ENCODE assay signal across 1 cellular context in the genomic region with DNA sequence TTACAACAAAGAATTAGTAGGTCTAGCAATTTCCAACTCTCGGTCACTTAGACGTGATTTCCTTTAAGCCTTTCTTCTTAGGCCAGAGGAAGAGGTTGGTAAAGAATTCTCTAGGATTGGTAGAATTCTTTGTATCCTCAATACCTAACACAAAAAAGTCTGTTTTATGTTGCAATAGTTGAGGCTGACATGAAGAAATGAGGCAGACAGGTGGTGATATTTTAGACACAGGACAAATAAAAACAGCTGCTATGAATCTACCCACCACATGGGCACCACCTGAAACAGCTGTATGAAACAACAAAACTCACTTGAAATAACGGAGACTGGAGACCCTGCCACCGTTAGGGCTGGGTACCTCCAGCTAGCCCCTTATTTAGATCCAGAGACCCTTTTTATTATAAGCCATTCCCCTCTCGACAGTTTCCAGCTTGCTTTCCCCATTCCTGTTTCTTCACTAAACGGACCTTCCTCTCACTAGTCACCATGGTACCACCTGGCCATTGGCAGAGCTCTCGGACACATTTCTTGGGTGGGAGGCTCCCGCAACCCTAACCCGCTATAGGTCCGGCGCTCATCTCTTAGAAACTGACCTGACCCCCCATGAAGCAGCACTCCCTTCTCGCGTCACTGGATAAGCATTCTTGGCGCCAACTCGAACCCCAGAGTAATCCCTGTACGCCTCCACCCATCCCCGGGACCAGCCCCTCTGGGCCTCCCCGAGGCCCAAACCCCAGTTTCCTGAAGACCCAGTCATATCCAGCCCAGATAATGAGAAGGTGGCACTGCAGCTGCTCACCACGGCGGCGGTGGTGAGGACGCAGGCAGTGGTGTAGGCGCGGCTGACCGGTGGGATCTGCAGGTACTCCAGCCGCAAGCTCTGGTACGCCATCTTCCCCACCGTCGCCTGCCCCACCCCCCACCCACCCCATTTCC.
TF ChIP-seq lines count a peak whose summit lies in the region.

Gene DERL2 (minus strand): TSS at position 909 of the 936 bp plus-strand sequence. CDS start 17 bp downstream, at position 892.

TF ChIP-seq in K562, 482 proteins besides CTCF, POLR2A, EP300 and RAD21 (continued from another document and continues in another):
- TF ChIP-seq, protein P1, sequence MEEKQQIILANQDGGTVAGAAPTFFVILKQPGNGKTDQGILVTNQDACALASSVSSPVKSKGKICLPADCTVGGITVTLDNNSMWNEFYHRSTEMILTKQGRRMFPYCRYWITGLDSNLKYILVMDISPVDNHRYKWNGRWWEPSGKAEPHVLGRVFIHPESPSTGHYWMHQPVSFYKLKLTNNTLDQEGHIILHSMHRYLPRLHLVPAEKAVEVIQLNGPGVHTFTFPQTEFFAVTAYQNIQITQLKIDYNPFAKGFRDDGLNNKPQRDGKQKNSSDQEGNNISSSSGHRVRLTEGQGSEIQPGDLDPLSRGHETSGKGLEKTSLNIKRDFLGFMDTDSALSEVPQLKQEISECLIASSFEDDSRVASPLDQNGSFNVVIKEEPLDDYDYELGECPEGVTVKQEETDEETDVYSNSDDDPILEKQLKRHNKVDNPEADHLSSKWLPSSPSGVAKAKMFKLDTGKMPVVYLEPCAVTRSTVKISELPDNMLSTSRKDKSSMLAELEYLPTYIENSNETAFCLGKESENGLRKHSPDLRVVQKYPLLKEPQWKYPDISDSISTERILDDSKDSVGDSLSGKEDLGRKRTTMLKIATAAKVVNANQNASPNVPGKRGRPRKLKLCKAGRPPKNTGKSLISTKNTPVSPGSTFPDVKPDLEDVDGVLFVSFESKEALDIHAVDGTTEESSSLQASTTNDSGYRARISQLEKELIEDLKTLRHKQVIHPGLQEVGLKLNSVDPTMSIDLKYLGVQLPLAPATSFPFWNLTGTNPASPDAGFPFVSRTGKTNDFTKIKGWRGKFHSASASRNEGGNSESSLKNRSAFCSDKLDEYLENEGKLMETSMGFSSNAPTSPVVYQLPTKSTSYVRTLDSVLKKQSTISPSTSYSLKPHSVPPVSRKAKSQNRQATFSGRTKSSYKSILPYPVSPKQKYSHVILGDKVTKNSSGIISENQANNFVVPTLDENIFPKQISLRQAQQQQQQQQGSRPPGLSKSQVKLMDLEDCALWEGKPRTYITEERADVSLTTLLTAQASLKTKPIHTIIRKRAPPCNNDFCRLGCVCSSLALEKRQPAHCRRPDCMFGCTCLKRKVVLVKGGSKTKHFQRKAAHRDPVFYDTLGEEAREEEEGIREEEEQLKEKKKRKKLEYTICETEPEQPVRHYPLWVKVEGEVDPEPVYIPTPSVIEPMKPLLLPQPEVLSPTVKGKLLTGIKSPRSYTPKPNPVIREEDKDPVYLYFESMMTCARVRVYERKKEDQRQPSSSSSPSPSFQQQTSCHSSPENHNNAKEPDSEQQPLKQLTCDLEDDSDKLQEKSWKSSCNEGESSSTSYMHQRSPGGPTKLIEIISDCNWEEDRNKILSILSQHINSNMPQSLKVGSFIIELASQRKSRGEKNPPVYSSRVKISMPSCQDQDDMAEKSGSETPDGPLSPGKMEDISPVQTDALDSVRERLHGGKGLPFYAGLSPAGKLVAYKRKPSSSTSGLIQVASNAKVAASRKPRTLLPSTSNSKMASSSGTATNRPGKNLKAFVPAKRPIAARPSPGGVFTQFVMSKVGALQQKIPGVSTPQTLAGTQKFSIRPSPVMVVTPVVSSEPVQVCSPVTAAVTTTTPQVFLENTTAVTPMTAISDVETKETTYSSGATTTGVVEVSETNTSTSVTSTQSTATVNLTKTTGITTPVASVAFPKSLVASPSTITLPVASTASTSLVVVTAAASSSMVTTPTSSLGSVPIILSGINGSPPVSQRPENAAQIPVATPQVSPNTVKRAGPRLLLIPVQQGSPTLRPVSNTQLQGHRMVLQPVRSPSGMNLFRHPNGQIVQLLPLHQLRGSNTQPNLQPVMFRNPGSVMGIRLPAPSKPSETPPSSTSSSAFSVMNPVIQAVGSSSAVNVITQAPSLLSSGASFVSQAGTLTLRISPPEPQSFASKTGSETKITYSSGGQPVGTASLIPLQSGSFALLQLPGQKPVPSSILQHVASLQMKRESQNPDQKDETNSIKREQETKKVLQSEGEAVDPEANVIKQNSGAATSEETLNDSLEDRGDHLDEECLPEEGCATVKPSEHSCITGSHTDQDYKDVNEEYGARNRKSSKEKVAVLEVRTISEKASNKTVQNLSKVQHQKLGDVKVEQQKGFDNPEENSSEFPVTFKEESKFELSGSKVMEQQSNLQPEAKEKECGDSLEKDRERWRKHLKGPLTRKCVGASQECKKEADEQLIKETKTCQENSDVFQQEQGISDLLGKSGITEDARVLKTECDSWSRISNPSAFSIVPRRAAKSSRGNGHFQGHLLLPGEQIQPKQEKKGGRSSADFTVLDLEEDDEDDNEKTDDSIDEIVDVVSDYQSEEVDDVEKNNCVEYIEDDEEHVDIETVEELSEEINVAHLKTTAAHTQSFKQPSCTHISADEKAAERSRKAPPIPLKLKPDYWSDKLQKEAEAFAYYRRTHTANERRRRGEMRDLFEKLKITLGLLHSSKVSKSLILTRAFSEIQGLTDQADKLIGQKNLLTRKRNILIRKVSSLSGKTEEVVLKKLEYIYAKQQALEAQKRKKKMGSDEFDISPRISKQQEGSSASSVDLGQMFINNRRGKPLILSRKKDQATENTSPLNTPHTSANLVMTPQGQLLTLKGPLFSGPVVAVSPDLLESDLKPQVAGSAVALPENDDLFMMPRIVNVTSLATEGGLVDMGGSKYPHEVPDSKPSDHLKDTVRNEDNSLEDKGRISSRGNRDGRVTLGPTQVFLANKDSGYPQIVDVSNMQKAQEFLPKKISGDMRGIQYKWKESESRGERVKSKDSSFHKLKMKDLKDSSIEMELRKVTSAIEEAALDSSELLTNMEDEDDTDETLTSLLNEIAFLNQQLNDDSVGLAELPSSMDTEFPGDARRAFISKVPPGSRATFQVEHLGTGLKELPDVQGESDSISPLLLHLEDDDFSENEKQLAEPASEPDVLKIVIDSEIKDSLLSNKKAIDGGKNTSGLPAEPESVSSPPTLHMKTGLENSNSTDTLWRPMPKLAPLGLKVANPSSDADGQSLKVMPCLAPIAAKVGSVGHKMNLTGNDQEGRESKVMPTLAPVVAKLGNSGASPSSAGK (IDR thresholded peaks at IDR 0.05) = no peak
- TF ChIP-seq TAL1 (IDR thresholded peaks at IDR 0.05) = no peak
- TF ChIP-seq GATAD2A (IDR thresholded peaks at IDR 0.05) = no peak
- TF ChIP-seq CTCFL (IDR thresholded peaks at IDR 0.05; ENCODE audit: borderline replicate concordance, insufficient read depth, low read depth, low read length, poor library complexity, severe bottlenecking) = no peak
- TF ChIP-seq TEAD4 (IDR thresholded peaks at IDR 0.05; ENCODE audit: low read length) = no peak
- no peak for TF ChIP-seq TEAD4 (CRISPR knock-in tag; IDR thresholded peaks at IDR 0.05; ENCODE audit: borderline replicate concordance)
- TF ChIP-seq, protein P2, sequence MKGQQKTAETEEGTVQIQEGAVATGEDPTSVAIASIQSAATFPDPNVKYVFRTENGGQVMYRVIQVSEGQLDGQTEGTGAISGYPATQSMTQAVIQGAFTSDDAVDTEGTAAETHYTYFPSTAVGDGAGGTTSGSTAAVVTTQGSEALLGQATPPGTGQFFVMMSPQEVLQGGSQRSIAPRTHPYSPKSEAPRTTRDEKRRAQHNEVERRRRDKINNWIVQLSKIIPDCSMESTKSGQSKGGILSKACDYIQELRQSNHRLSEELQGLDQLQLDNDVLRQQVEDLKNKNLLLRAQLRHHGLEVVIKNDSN (CRISPR knock-in tag; IDR thresholded peaks at IDR 0.05) = no peak
- TF ChIP-seq ZBTB43 (CRISPR knock-in tag; IDR thresholded peaks at IDR 0.05) = no peak
- TF ChIP-seq, protein P3, sequence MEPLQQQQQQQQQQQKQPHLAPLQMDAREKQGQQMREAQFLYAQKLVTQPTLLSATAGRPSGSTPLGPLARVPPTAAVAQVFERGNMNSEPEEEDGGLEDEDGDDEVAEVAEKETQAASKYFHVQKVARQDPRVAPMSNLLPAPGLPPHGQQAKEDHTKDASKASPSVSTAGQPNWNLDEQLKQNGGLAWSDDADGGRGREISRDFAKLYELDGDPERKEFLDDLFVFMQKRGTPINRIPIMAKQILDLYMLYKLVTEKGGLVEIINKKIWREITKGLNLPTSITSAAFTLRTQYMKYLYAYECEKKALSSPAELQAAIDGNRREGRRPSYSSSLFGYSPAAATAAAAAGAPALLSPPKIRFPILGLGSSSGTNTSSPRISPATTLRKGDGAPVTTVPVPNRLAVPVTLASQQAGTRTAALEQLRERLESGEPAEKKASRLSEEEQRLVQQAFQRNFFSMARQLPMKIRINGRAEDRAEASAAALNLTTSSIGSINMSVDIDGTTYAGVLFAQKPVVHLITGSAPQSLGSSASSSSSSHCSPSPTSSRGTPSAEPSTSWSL (CRISPR knock-in tag; IDR thresholded peaks at IDR 0.05; ENCODE audit: borderline replicate concordance) = no peak
- TF ChIP-seq, protein P4, sequence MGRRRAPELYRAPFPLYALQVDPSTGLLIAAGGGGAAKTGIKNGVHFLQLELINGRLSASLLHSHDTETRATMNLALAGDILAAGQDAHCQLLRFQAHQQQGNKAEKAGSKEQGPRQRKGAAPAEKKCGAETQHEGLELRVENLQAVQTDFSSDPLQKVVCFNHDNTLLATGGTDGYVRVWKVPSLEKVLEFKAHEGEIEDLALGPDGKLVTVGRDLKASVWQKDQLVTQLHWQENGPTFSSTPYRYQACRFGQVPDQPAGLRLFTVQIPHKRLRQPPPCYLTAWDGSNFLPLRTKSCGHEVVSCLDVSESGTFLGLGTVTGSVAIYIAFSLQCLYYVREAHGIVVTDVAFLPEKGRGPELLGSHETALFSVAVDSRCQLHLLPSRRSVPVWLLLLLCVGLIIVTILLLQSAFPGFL (CRISPR knock-in tag; IDR thresholded peaks at IDR 0.05) = no peak
- TF ChIP-seq ZNF212 (CRISPR knock-in tag; IDR thresholded peaks at IDR 0.05) = no peak
- TF ChIP-seq OTX1 (CRISPR knock-in tag; IDR thresholded peaks at IDR 0.05) = no peak
- TF ChIP-seq HDAC3 (IDR thresholded peaks at IDR 0.05; ENCODE audit: borderline replicate concordance, partially characterized antibody) = no peak
- no peak for TF ChIP-seq PHF21A (IDR thresholded peaks at IDR 0.05; ENCODE audit: borderline replicate concordance, low read depth)
- no peak for TF ChIP-seq SRSF9 (IDR thresholded peaks at IDR 0.05; ENCODE audit: borderline replicate concordance, low read depth, low read length)
- TF ChIP-seq FOXP1 (CRISPR knock-in tag; IDR thresholded peaks at IDR 0.05) = no peak
- TF ChIP-seq FUS (optimal IDR thresholded peaks at IDR 0.05; ENCODE audit: low read depth, low read length) = no peak
- no peak for TF ChIP-seq ZNF79 (CRISPR knock-in tag; IDR thresholded peaks at IDR 0.05; ENCODE audit: low read depth)
- TF ChIP-seq PML (IDR thresholded peaks at IDR 0.05; ENCODE audit: low read length) = no peak
- no peak; the same call in 1 of the 2 replicates for TF ChIP-seq ETS1 (conservative IDR thresholded peaks at IDR 0.05; ENCODE audit: control insufficient read depth, low read depth, low read length)
- peak; percentile 37 for TF ChIP-seq RBBP5 (IDR thresholded peaks at IDR 0.05; ENCODE audit: borderline replicate concordance, insufficient read depth, low read length, poor library complexity, severe bottlenecking)
- no peak for TF ChIP-seq HIVEP1 (CRISPR knock-in tag; IDR thresholded peaks at IDR 0.05)
- no peak for TF ChIP-seq FOXJ3 (CRISPR knock-in tag; IDR thresholded peaks at IDR 0.05)
- no peak for TF ChIP-seq ZMIZ1 (IDR thresholded peaks at IDR 0.05; ENCODE audit: low read depth in 2 of 2, low read length in 2 of 2)
